In the genomic region with DNA sequence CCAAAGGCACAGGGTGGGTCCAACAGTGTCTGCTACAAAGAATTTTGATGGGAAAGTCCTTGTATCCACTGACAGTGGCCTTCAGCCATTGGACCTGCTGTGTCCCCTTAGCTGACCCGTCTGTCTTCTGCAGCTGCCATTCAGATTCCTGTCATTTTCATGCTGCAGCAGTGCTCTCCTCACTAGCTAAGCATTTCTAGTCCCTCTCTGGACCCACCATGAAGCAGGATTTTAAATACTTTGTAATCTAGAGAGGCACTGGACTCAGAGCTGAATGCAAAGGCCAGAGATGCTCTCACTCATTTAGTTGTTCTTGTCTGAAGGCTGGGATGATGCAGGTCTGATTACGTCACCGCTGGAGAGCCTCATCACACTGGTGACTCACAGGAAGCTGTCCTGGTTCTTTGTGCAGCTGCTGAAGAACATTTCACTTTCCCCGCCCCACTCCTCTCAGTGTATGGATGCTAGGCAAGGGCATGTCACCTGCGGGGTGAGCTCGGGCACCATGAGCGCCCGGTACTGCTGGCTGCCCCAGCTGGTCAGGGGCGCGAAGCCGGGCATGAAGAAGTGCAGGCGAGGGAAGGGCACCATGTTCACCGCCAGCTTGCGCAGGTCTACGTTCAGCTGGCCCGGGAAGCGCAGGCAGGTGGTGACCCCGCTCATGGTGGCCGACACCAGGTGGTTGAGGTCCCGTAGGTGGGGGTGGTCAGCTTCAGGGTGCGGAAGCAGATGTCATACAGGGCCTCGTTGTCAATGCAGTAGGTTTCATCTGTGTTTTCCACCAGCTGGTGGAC, we compare ENCODE assay signal across 9 cellular contexts.
DNase-seq lines count a peak whose midpoint lies in the region; ATAC-seq and TF ChIP-seq lines count a peak whose summit lies in the region.
"Had no signal": no experiment of that assay in that cellular context is flagged by ENCODE, and none has a peak within 500 bp of the region (broad histone marks: within the 10 kb centered on the region; RNA-seq: fewer than 3 reads in every experiment).

No MANE protein-coding gene starts in this region.

- DNase-seq in activated T-cell treated with anti-CD3 and anti-CD28 coated beads for 24 hours (ENCODE audit: low read depth) (peak; percentile 30), erythroblast (lab: John Stamatoyannopoulos, UW) (peak; percentile 58 to 86)
- no peak for DNase-seq in activated T-cell treated with anti-CD3 and anti-CD28 coated beads, Interleukin-2, amount 50 U/mL, for 1 hour
- peak; percentile 33 to 45 for DNase-seq in stimulated activated CD4-positive, alpha-beta T cell treated with anti-CD3 and anti-CD28 coated beads, Interleukin-2, amount 100 ng/mL, for 24 hours
- DNase-seq: lower lobe of right lung had no signal

- ATAC-seq in SK-N-SH treated with all-trans-retinoic acid at 6 μM for 48 hours (peak; percentile 95), HG02852 (IDR thresholded peaks at IDR 0.05; ENCODE audit: unreplicated experiment) (no peak), GM21423 (IDR thresholded peaks at IDR 0.05; ENCODE audit: unreplicated experiment) (no peak), GM21367 (IDR thresholded peaks at IDR 0.05; ENCODE audit: unreplicated experiment) (no peak)

- TF ChIP-seq POLR2A in erythroblast (IDR thresholded peaks at IDR 0.05; ENCODE audit: low read length) = no peak

TF ChIP-seq in SK-N-SH treated with all-trans-retinoic acid at 6 μM for 48 hours, 23 proteins besides CTCF, POLR2A, EP300 and RAD21:
- no peak for TF ChIP-seq TCF4 (CRISPR knock-in tag; IDR thresholded peaks at IDR 0.05; ENCODE audit: borderline replicate concordance)
- TF ChIP-seq, protein P1, sequence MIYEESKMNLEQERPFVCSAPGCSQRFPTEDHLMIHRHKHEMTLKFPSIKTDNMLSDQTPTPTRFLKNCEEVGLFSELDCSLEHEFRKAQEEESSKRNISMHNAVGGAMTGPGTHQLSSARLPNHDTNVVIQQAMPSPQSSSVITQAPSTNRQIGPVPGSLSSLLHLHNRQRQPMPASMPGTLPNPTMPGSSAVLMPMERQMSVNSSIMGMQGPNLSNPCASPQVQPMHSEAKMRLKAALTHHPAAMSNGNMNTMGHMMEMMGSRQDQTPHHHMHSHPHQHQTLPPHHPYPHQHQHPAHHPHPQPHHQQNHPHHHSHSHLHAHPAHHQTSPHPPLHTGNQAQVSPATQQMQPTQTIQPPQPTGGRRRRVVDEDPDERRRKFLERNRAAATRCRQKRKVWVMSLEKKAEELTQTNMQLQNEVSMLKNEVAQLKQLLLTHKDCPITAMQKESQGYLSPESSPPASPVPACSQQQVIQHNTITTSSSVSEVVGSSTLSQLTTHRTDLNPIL (CRISPR knock-in tag; IDR thresholded peaks at IDR 0.05; ENCODE audit: low read depth) = no peak
- TF ChIP-seq, protein P2, sequence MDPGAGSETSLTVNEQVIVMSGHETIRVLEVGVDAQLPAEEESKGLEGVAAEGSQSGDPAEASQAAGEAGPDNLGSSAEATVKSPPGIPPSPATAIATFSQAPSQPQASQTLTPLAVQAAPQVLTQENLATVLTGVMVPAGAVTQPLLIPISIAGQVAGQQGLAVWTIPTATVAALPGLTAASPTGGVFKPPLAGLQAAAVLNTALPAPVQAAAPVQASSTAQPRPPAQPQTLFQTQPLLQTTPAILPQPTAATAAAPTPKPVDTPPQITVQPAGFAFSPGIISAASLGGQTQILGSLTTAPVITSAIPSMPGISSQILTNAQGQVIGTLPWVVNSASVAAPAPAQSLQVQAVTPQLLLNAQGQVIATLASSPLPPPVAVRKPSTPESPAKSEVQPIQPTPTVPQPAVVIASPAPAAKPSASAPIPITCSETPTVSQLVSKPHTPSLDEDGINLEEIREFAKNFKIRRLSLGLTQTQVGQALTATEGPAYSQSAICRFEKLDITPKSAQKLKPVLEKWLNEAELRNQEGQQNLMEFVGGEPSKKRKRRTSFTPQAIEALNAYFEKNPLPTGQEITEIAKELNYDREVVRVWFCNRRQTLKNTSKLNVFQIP (CRISPR knock-in tag; IDR thresholded peaks at IDR 0.05; ENCODE audit: borderline replicate concordance, low read depth) = no peak
- TF ChIP-seq PPARA (CRISPR knock-in tag; IDR thresholded peaks at IDR 0.05; ENCODE audit: borderline replicate concordance) = no peak
- TF ChIP-seq, protein P3, sequence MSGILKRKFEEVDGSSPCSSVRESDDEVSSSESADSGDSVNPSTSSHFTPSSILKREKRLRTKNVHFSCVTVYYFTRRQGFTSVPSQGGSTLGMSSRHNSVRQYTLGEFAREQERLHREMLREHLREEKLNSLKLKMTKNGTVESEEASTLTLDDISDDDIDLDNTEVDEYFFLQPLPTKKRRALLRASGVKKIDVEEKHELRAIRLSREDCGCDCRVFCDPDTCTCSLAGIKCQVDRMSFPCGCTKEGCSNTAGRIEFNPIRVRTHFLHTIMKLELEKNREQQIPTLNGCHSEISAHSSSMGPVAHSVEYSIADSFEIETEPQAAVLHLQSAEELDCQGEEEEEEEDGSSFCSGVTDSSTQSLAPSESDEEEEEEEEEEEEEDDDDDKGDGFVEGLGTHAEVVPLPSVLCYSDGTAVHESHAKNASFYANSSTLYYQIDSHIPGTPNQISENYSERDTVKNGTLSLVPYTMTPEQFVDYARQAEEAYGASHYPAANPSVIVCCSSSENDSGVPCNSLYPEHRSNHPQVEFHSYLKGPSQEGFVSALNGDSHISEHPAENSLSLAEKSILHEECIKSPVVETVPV (CRISPR knock-in tag; IDR thresholded peaks at IDR 0.05) = no peak
- no peak for TF ChIP-seq BACH2 (CRISPR knock-in tag; IDR thresholded peaks at IDR 0.05; ENCODE audit: borderline replicate concordance)
- TF ChIP-seq ESRRG (CRISPR knock-in tag; IDR thresholded peaks at IDR 0.05) = no peak
- TF ChIP-seq CSDC2 (CRISPR knock-in tag; IDR thresholded peaks at IDR 0.05) = no peak
- TF ChIP-seq ZFP30 (CRISPR knock-in tag; IDR thresholded peaks at IDR 0.05) = no peak
- no peak for TF ChIP-seq ZC3H10 (CRISPR knock-in tag; IDR thresholded peaks at IDR 0.05)
- TF ChIP-seq GLIS3 (CRISPR knock-in tag; IDR thresholded peaks at IDR 0.05) = no peak
